In genomic region chr20:47348539-47349142, GRCh38 we compare ENCODE assay signal across 11 cellular contexts.
DNase-seq lines count a peak whose midpoint lies in the region; ATAC-seq and FAIRE-seq lines count a peak whose summit lies in the region.
"Had no signal": no experiment of that assay in that cellular context is flagged by ENCODE, and none has a peak within 500 bp of the region (broad histone marks: within the 10 kb centered on the region; RNA-seq: fewer than 3 reads in every experiment).

No MANE protein-coding gene starts in this region.

- no peak for ATAC-seq in HG02642 (IDR thresholded peaks at IDR 0.05; ENCODE audit: poor library complexity, unreplicated experiment)
- ATAC-seq: natural killer cell treated with Interleukin-12 subunit alpha and Interleukin-12 subunit beta and Interleukin-15 and Interleukin-18, amount 100 ng/mL, for 72 hours had no signal

- no peak overlapping the region for H3K4me3 ChIP-seq in skin epidermis

- DNase-seq in GM19239 (ENCODE audit: insufficient read length, low spot score), result no peak
- DNase-seq in amniotic epithelial cell (ENCODE audit: low read depth), result peak; percentile 31
- peak; percentile 33 for DNase-seq in iPS-NIHi7 (ENCODE audit: extremely low spot score)
- DNase-seq in COR-L47 (lab: John Stamatoyannopoulos, UW), result no peak
- DNase-seq in dedifferentiated amniotic fluid mesenchymal stem cell (ENCODE audit: extremely low spot score), result no peak
- no peak for DNase-seq in kidney tubule cell (ENCODE audit: low spot score)
- DNase-seq: DMS 273 treated with DMSO at 0.1 percent for 48 hours; NK-92 treated with Interleukin-12 subunit alpha and Interleukin-12 subunit beta, amount 100 ng/mL, for 24 hours had no signal

- FAIRE-seq in GM19239 (lab: Jason Lieb, UNC), result peak; percentile 55

- H3K27ac ChIP-seq in skin epidermis, result peak overlapping the region in 17 of 21 experiments; percentile 2 to 100 (median 61)

Comparison
In these comparisons a context has a peak if more than half of its experiments do, and no peak if none do; other contexts are left out.
1. DNase-seq: peak in amniotic epithelial cell (single experiment) and iPS-NIHi7 (single experiment); none in GM19239 (single experiment), COR-L47 (single experiment), dedifferentiated amniotic fluid mesenchymal stem cell (single experiment) and kidney tubule cell (single experiment).